8 cellular contexts compared by ENCODE assay signal in genomic region chr14:100645200-100645985, GRCh38. TPM values are rescaled to one million over a fixed set of nuclear protein-coding genes. Genes with fewer than 3 reads are reported as not detected.
DNase-seq lines count a peak whose midpoint lies in the region; ATAC-seq and TF ChIP-seq lines count a peak whose summit lies in the region.

No MANE protein-coding gene starts in this region.

- WGBS in testis, 2 donors: 43 to 48% methylated on average over 12 of the region's 12 CpGs

- H3K4me3 Mint-ChIP-seq in activated T-helper 17 cell treated with anti-CD3 and anti-CD28 coated beads, Interleukin-2, amount 50 U/mL, for 72 hours: peak overlapping the region; percentile 35

- peaks cover 3% of the 10 kb centered on the region for H3K36me3 Mint-ChIP-seq in activated T-helper 17 cell treated with anti-CD3 and anti-CD28 coated beads, Interleukin-2, amount 50 U/mL, for 72 hours (ENCODE audit: low read depth)

- no peak overlapping the region for H3K27ac Mint-ChIP-seq in activated T-helper 17 cell treated with anti-CD3 and anti-CD28 coated beads, Interleukin-2, amount 50 U/mL, for 72 hours

- H3K27me3 ChIP-seq in RWPE2 (ENCODE audit: insufficient read depth, poor library complexity, severe bottlenecking) (no peaks in the 10 kb centered on the region), testis (no peaks in the 10 kb centered on the region)

- H3K9me3 Mint-ChIP-seq in activated T-helper 17 cell treated with anti-CD3 and anti-CD28 coated beads, Interleukin-2, amount 50 U/mL, for 72 hours: no peaks in the 10 kb centered on the region

- H3K27ac ChIP-seq in RWPE2 (ENCODE audit: poor library complexity, severe bottlenecking) (no peak overlapping the region), testis (no peak overlapping the region)

- intact Hi-C loops in testis (cut with DNase I; ENCODE audit: low total_unique reads): no loop called here

- H3K9me3 ChIP-seq in RWPE2 (ENCODE audit: severe bottlenecking): no peaks in the 10 kb centered on the region
- no peaks in the 10 kb centered on the region for H3K9me3 ChIP-seq in testis

- no peaks in the 10 kb centered on the region for H3K27me3 Mint-ChIP-seq in activated T-helper 17 cell treated with anti-CD3 and anti-CD28 coated beads, Interleukin-2, amount 50 U/mL, for 72 hours

- H3K4me1 ChIP-seq in RWPE2 (ENCODE audit: insufficient read depth, poor library complexity, severe bottlenecking): no peaks in the 10 kb centered on the region
- H3K4me1 ChIP-seq in testis: peaks cover 6% of the 10 kb centered on the region

- no peaks in the 10 kb centered on the region for H3K36me3 ChIP-seq in RWPE2 (ENCODE audit: low read depth)
- no peaks in the 10 kb centered on the region for H3K36me3 ChIP-seq in testis (ENCODE audit: low read depth, missing control alignments)

- H3K4me3 ChIP-seq in RWPE2 (ENCODE audit: severe bottlenecking) (no peak overlapping the region), foreskin fibroblast (ENCODE audit: low read depth in 1 of 2, low read length in 2 of 2) (no peak overlapping the region), testis (no peak overlapping the region)

- TF ChIP-seq POLR2A in testis (IDR thresholded peaks at IDR 0.05): no peak

- H3K4me1 Mint-ChIP-seq in activated T-helper 17 cell treated with anti-CD3 and anti-CD28 coated beads, Interleukin-2, amount 50 U/mL, for 72 hours: peaks cover 22% of the 10 kb centered on the region

- peak; percentile 89 for ATAC-seq in GM19372 (IDR thresholded peaks at IDR 0.05; ENCODE audit: low read depth, unreplicated experiment)
- peak; percentile 91 for ATAC-seq in RWPE2 (ENCODE audit: low read depth)
- ATAC-seq in activated T-helper 17 cell treated with anti-CD3 and anti-CD28 coated beads, Interleukin-2, amount 50 U/mL, for 72 hours (replicated peaks): peak; percentile 87

- peak; percentile 77 to 79 for DNase-seq in AML-193 (lab: John Stamatoyannopoulos, UW)
- DNase-seq in RWPE2 (ENCODE audit: low spot score): peak; percentile 90
- DNase-seq in foreskin fibroblast: peak; percentile 53 to 89
- peak in 50 of 56 donors; percentile 11 to 83 (median 52) for DNase-seq in nucleus accumbens (lab: John Stamatoyannopoulos, UW)
- DNase-seq in testis: peak; percentile 96

- TF ChIP-seq CTCF in LNCAP (IDR thresholded peaks at IDR 0.05) (peak; percentile 84), RWPE2 (IDR thresholded peaks at IDR 0.05; ENCODE audit: poor library complexity, severe bottlenecking) (peak; percentile 87), foreskin fibroblast (IDR thresholded peaks at IDR 0.05; ENCODE audit: low read depth, low read length) (peak; percentile 71), testis (IDR thresholded peaks at IDR 0.05) (peak; percentile 69 to 82 (median 77))

RNA-seq across cellular contexts. Expression of gene BEGAIN, which starts 58.2 kb away (rescaled TPM):
- total RNA-seq in activated T-helper 17 cell treated with anti-CD3 and anti-CD28 coated beads, Interleukin-2, amount 50 U/mL, for 72 hours: 1 to 10 TPM; 2.1 to 2.4 TPM
- total RNA-seq in testis: 1 to 10 TPM; 6.9 to 7.6 TPM
- 4.5 TPM for polyA plus RNA-seq in testis (ENCODE audit: insufficient read depth, low read depth, low replicate concordance)
